3 cellular contexts compared by ENCODE assay signal in genomic region chr22:36968249-36968964, GRCh38.
TF ChIP-seq lines count a peak whose summit lies in the region.

No MANE protein-coding gene starts in this region.

TF ChIP-seq in HEK293, 187 proteins besides CTCF, POLR2A, EP300 and RAD21:
- peak; percentile 69 for TF ChIP-seq ZNF366 (tag by site-specific recombination; conservative IDR thresholded peaks at IDR 0.05)
- no peak for TF ChIP-seq ZIC2 (tag by site-specific recombination; IDR thresholded peaks at IDR 0.05)
- no peak for TF ChIP-seq ZNF549 (tag by site-specific recombination; IDR thresholded peaks at IDR 0.05)

TF ChIP-seq in HEK293T, 16 proteins besides CTCF, POLR2A, EP300 and RAD21:
- no peak for TF ChIP-seq SUZ12 (IDR thresholded peaks at IDR 0.05)
- TF ChIP-seq NFRKB (IDR thresholded peaks at IDR 0.05) = no peak
- peak; percentile 11; the same call in 1 of the 2 replicates for TF ChIP-seq CTBP1 (IDR thresholded peaks at IDR 0.05; ENCODE audit: borderline replicate concordance)
- no peak for TF ChIP-seq ZNF384 (IDR thresholded peaks at IDR 0.05)
- no peak for TF ChIP-seq FOXM1 (IDR thresholded peaks at IDR 0.05; ENCODE audit: borderline replicate concordance)
- TF ChIP-seq PKNOX1 (IDR thresholded peaks at IDR 0.05) = peak; percentile 81
- peak; percentile 56; the same call in 1 of the 2 replicates for TF ChIP-seq ARNT (IDR thresholded peaks at IDR 0.05)

TF ChIP-seq in K562, 482 proteins besides CTCF, POLR2A, EP300 and RAD21:
- TF ChIP-seq FOXP4 (CRISPR knock-in tag; IDR thresholded peaks at IDR 0.05; ENCODE audit: borderline replicate concordance) (no peak), ZNF512 (tag; IDR thresholded peaks at IDR 0.05) (peak; percentile 61)
